Comparison of ENCODE assay signal across 23 cellular contexts in genomic region chr17:82170412-82170961, GRCh38. TPM values are rescaled to one million over a fixed set of nuclear protein-coding genes. Genes with fewer than 3 reads are reported as not detected.
DNase-seq lines count a peak whose midpoint lies in the region; ATAC-seq, FAIRE-seq and TF ChIP-seq lines count a peak whose summit lies in the region.
"Had no signal": no experiment of that assay in that cellular context is flagged by ENCODE, and none has a peak within 500 bp of the region (broad histone marks: within the 10 kb centered on the region; RNA-seq: fewer than 3 reads in every experiment).

No MANE protein-coding gene starts in this region.

- no peak for TF ChIP-seq POLR2A in Peyer's patch (IDR thresholded peaks at IDR 0.05)

- no peak overlapping the region for H2AFZ ChIP-seq in OCI-LY1 (ENCODE audit: low read length)

- ATAC-seq in left cardiac atrium (peak; percentile 30 to 72), HG02763 (IDR thresholded peaks at IDR 0.05; ENCODE audit: unreplicated experiment) (no peak)

- H3K9me3 ChIP-seq in OCI-LY1 (ENCODE audit: low read length) (no peaks in the 10 kb centered on the region), Peyer's patch (no peaks in the 10 kb centered on the region)
- H3K9me3 ChIP-seq: A549, HAP-1, psoas muscle, SK-N-SH, tibial nerve had no signal

- H3K4me1 ChIP-seq in OCI-LY1 (ENCODE audit: insufficient read depth, low read length, severe bottlenecking) = peaks cover 5% of the 10 kb centered on the region
- no peaks in the 10 kb centered on the region for H3K4me1 ChIP-seq in Peyer's patch
- H3K4me1 ChIP-seq: A549, psoas muscle, tibial nerve had no signal

- H3K36me3 ChIP-seq in OCI-LY1 (ENCODE audit: insufficient read depth, low read length) (no peaks in the 10 kb centered on the region; the same call in 1 of the 2 replicates), Peyer's patch (peaks cover 0 to 33% (median 0%) of the 10 kb centered on the region in 3 donors)

- H4K20me1 ChIP-seq in OCI-LY1 (ENCODE audit: insufficient read depth, low read length) = no peaks in the 10 kb centered on the region

- H3K4me3 ChIP-seq in OCI-LY1 (ENCODE audit: low read depth, low read length, poor library complexity, severe bottlenecking) (peak overlapping the region; percentile 28), Peyer's patch (no peak overlapping the region)
- H3K4me3 ChIP-seq: A549, HAP-1, psoas muscle, tibial nerve had no signal

- H3K9me2 ChIP-seq in OCI-LY1 (ENCODE audit: low read depth, low read length) = no peaks in the 10 kb centered on the region
- H3K9me2 ChIP-seq: SK-N-SH had no signal

- peak; percentile 7 for DNase-seq in NOMO-1 treated with DMSO at 0.1 percent for 48 hours (lab: John Stamatoyannopoulos, UW; ENCODE audit: unreplicated experiment)
- no peak for DNase-seq in NOMO-1 treated with dmso at 0.1 percent for 144 hours (lab: John Stamatoyannopoulos, UW; ENCODE audit: unreplicated experiment)
- peak; percentile 47 for DNase-seq in left cardiac atrium
- DNase-seq in urothelium cell line (ENCODE audit: low spot score) = no peak
- DNase-seq in activated CD8-positive, alpha-beta memory T cell treated with anti-CD3 and anti-CD28 coated beads, Interleukin-2, amount 50 U/mL, for 4 hours = no peak
- no peak for DNase-seq in Peyer's patch
- DNase-seq: activated CD4-positive, alpha-beta T cell treated with anti-CD3 and anti-CD28 coated beads, Interleukin-2, amount 50 U/mL, for 48 hours; activated T-cell treated with anti-CD3 and anti-CD28 coated beads, Interleukin-2, amount 50 U/mL, for 1 hour; DMS79 treated with DMSO at 0.1 percent for 48 hours; mammary epithelial cell; NCI-H146; NCI-H510A treated with DMSO at 0.1 percent for 48 hours; nephron progenitor cell; psoas muscle; SK-N-SH had no signal

- H3K27ac ChIP-seq in OCI-LY1 (ENCODE audit: low read depth, low read length, poor library complexity, severe bottlenecking) = no peak overlapping the region
- no peak overlapping the region for H3K27ac ChIP-seq in Peyer's patch
- H3K27ac ChIP-seq: A549, C4-2B, psoas muscle, tibial nerve had no signal

- no peak for TF ChIP-seq CTCF in OCI-LY1 (IDR thresholded peaks at IDR 0.05; ENCODE audit: low read length)
- TF ChIP-seq CTCF in Peyer's patch (IDR thresholded peaks at IDR 0.05) = no peak

- peak overlapping the region; percentile 53; the same call in 1 of the 2 replicates for H3K4me2 ChIP-seq in OCI-LY1 (ENCODE audit: low read length)
- H3K4me2 ChIP-seq: A549, SK-N-SH had no signal

- FAIRE-seq in urothelium cell line (lab: Jason Lieb, UNC) = peak; percentile 74
- FAIRE-seq: A549, GM18507, TTC549 had no signal

- no peak overlapping the region for H3K9ac ChIP-seq in OCI-LY1 (ENCODE audit: low read length)
- H3K9ac ChIP-seq: SK-N-SH had no signal

- no peaks in the 10 kb centered on the region for H3F3A ChIP-seq in OCI-LY1 (ENCODE audit: insufficient read depth, low read length)

- no peaks in the 10 kb centered on the region for H3K27me3 ChIP-seq in OCI-LY1 (ENCODE audit: insufficient read depth, low read length)
- H3K27me3 ChIP-seq in Peyer's patch = no peaks in the 10 kb centered on the region
- H3K27me3 ChIP-seq: tibial nerve had no signal

- intact Hi-C loops in left cardiac atrium (cut with DNase I) = no loop called here

- no peaks in the 10 kb centered on the region for H3K79me2 ChIP-seq in OCI-LY1 (ENCODE audit: insufficient read depth, low read length)

RNA-seq across cellular contexts. Expression of gene CCDC57, which starts 42.2 kb away (rescaled TPM):
- 10 to 100 TPM; 11.9 to 17.2 TPM for total RNA-seq in left cardiac atrium
- total RNA-seq in Peyer's patch = 100 to 1,000 TPM in 2 of 4 donors, 10 to 100 TPM in 2; 28.2 to 144 (median 79.8) TPM

RNA-seq across cellular contexts. Expression of gene SLC16A3, which starts 58.4 kb away (rescaled TPM):
- total RNA-seq in left cardiac atrium (10 to 100 TPM; 18.4 to 35.7 TPM), Peyer's patch (10 to 100 TPM; 18.9 to 55.0 (median 35.3) TPM)

Comparison
In these comparisons a context has a peak if more than half of its experiments do, and no peak if none do; other contexts are left out.
1. DNase-seq: peak in NOMO-1 treated with DMSO at 0.1 percent for 48 hours (single experiment) and left cardiac atrium (single experiment); none in NOMO-1 treated with dmso at 0.1 percent for 144 hours (single experiment), urothelium cell line (single experiment), activated CD8-positive, alpha-beta memory T cell treated with anti-CD3 and anti-CD28 coated beads, Interleukin-2, amount 50 U/mL, for 4 hours (single experiment) and Peyer's patch (0 of 3).